ENCODE assay signal across 24 cellular contexts in genomic region chr2:238019962-238020361, GRCh38. TPM values are rescaled to one million over a fixed set of nuclear protein-coding genes. Genes with fewer than 3 reads are reported as not detected.
DNase-seq lines count a peak whose midpoint lies in the region; ATAC-seq, FAIRE-seq and TF ChIP-seq lines count a peak whose summit lies in the region.
"Had no signal": no experiment of that assay in that cellular context is flagged by ENCODE, and none has a peak within 500 bp of the region (broad histone marks: within the 10 kb centered on the region; RNA-seq: fewer than 3 reads in every experiment).

No MANE protein-coding gene starts in this region.

- DNase-seq in activated T-cell treated with anti-CD3 and anti-CD28 coated beads, Interleukin-2, amount 50 U/mL, for 24 hours: no peak
- DNase-seq in activated T-cell treated with anti-CD3 and anti-CD28 coated beads for 4 hours (no peak), RCC 7860 (ENCODE audit: low spot score) (peak; percentile 29), foreskin keratinocyte (peak in 1 of 2 donors; percentile 35), NCI-H345 (lab: John Stamatoyannopoulos, UW) (no peak), NCI-H82 treated with DMSO at 0.1 percent for 48 hours (lab: John Stamatoyannopoulos, UW; ENCODE audit: unreplicated experiment) (no peak), OCI-M1 (lab: John Stamatoyannopoulos, UW) (no peak)
- no peak for DNase-seq in stimulated activated naive B cell treated with anti-CD40 and anti-IgM and Interleukin-4, amounts not matched to agents 10 μg/mL and 1 μg/mL and 100 μg/mL, for 72 hours
- DNase-seq: activated CD4-positive, alpha-beta T cell treated with anti-CD3 and anti-CD28 coated beads, Interleukin-2, amount 50 U/mL, for 1 hour; activated T-cell treated with anti-CD3 and anti-CD28 coated beads, Interleukin-2, amount 50 U/mL, for 1 hour; colonic mucosa; foreskin melanocyte; GOT3; left colon; midbrain; NCI-H1436 treated with DMSO at 0.1 percent for 48 hours; SJCRH30; stimulated activated CD4-positive, alpha-beta T cell treated with anti-CD3 and anti-CD28 coated beads, Interleukin-4, amount 100 ng/mL, for 4 hours; substantia nigra had no signal

- peak overlapping the region; percentile 5 for H3K27ac Mint-ChIP-seq in activated T-cell treated with anti-CD3 and anti-CD28 coated beads, Interleukin-2, amount 50 U/mL, for 24 hours
- peak overlapping the region; percentile 69 for H3K27ac Mint-ChIP-seq in stimulated activated naive B cell treated with anti-CD40 and anti-IgM and Interleukin-4, amounts not matched to agents 10 μg/mL and 1 μg/mL and 100 μg/mL, for 72 hours
- H3K27ac Mint-ChIP-seq: activated naive CD8-positive, alpha-beta T cell; neural progenitor cell; T-helper 1 cell treated with Interleukin-12 subunit alpha and Interleukin-12 subunit beta and Interleukin-4 antibody, amounts not matched to agents 30 μg/mL and 1 μg/mL, for 36 hours had no signal

- TF ChIP-seq CTCF in foreskin keratinocyte (conservative IDR thresholded peaks at IDR 0.05): no peak

- H3K9me3 Mint-ChIP-seq in activated T-cell treated with anti-CD3 and anti-CD28 coated beads, Interleukin-2, amount 50 U/mL, for 24 hours: no peaks in the 10 kb centered on the region
- no peaks in the 10 kb centered on the region for H3K9me3 Mint-ChIP-seq in stimulated activated naive B cell treated with anti-CD40 and anti-IgM and Interleukin-4, amounts not matched to agents 10 μg/mL and 1 μg/mL and 100 μg/mL, for 72 hours
- H3K9me3 Mint-ChIP-seq: CD14-positive monocyte; neural progenitor cell; T-helper 1 cell treated with Interleukin-12 subunit alpha and Interleukin-12 subunit beta and Interleukin-4 antibody, amounts not matched to agents 30 μg/mL and 1 μg/mL, for 36 hours had no signal

- FAIRE-seq in RCC 7860 (lab: Jason Lieb, UNC): no peak
- FAIRE-seq: urothelium cell line had no signal

- H3K27me3 Mint-ChIP-seq in activated T-cell treated with anti-CD3 and anti-CD28 coated beads, Interleukin-2, amount 50 U/mL, for 24 hours: no peaks in the 10 kb centered on the region
- no peaks in the 10 kb centered on the region for H3K27me3 Mint-ChIP-seq in stimulated activated naive B cell treated with anti-CD40 and anti-IgM and Interleukin-4, amounts not matched to agents 10 μg/mL and 1 μg/mL and 100 μg/mL, for 72 hours
- H3K27me3 Mint-ChIP-seq: activated naive CD8-positive, alpha-beta T cell had no signal

- H3K27ac ChIP-seq in foreskin keratinocyte: peak overlapping the region; percentile 17
- H3K27ac ChIP-seq: colonic mucosa, neural progenitor cell, SJCRH30 had no signal

- peaks cover 71% of the 10 kb centered on the region for H3K36me3 Mint-ChIP-seq in activated T-cell treated with anti-CD3 and anti-CD28 coated beads, Interleukin-2, amount 50 U/mL, for 24 hours (ENCODE audit: low read depth)
- H3K36me3 Mint-ChIP-seq in stimulated activated naive B cell treated with anti-CD40 and anti-IgM and Interleukin-4, amounts not matched to agents 10 μg/mL and 1 μg/mL and 100 μg/mL, for 72 hours: peaks cover 46 to 48% of the 10 kb centered on the region in 2 donors

- peaks cover 3% of the 10 kb centered on the region for H3K4me1 ChIP-seq in foreskin keratinocyte
- H3K4me1 ChIP-seq: colonic mucosa, neural progenitor cell, SJCRH30 had no signal

- H3K4me3 Mint-ChIP-seq in activated T-cell treated with anti-CD3 and anti-CD28 coated beads, Interleukin-2, amount 50 U/mL, for 24 hours: no peak overlapping the region
- H3K4me3 Mint-ChIP-seq in stimulated activated naive B cell treated with anti-CD40 and anti-IgM and Interleukin-4, amounts not matched to agents 10 μg/mL and 1 μg/mL and 100 μg/mL, for 72 hours: no peak overlapping the region
- H3K4me3 Mint-ChIP-seq: activated naive CD8-positive, alpha-beta T cell; CD14-positive monocyte; neural progenitor cell; T-helper 1 cell treated with Interleukin-12 subunit alpha and Interleukin-12 subunit beta and Interleukin-4 antibody, amounts not matched to agents 30 μg/mL and 1 μg/mL, for 36 hours had no signal

- peak; percentile 33 for ATAC-seq in foreskin keratinocyte
- no peak for ATAC-seq in stimulated activated naive B cell treated with anti-CD40 and anti-IgM and Interleukin-4, amounts not matched to agents 10 μg/mL and 1 μg/mL and 100 μg/mL, for 72 hours (replicated peaks)
- ATAC-seq: left colon had no signal

- H3K27me3 ChIP-seq in foreskin keratinocyte: no peaks in the 10 kb centered on the region
- H3K27me3 ChIP-seq: colonic mucosa, neural progenitor cell, SJCRH30 had no signal

- H3K4me1 Mint-ChIP-seq in activated T-cell treated with anti-CD3 and anti-CD28 coated beads, Interleukin-2, amount 50 U/mL, for 24 hours (ENCODE audit: low read depth): peaks cover 14% of the 10 kb centered on the region
- peaks cover 18 to 36% of the 10 kb centered on the region in 2 donors for H3K4me1 Mint-ChIP-seq in stimulated activated naive B cell treated with anti-CD40 and anti-IgM and Interleukin-4, amounts not matched to agents 10 μg/mL and 1 μg/mL and 100 μg/mL, for 72 hours
- H3K4me1 Mint-ChIP-seq: CD14-positive monocyte, neural progenitor cell had no signal

RNA-seq across cellular contexts. Expression of gene SCLY, which starts 40.8 kb away (rescaled TPM):
- total RNA-seq in foreskin keratinocyte: 23.5 and 24.6 TPM in 2 replicates
- polyA plus RNA-seq in foreskin keratinocyte: 21.6 and 27.8 TPM in 2 replicates

RNA-seq across cellular contexts. Expression of gene UBE2F, which starts 53.1 kb away (rescaled TPM):
- 70.5 and 71.9 TPM in 2 replicates for total RNA-seq in foreskin keratinocyte
- 85.0 and 93.1 TPM in 2 replicates for polyA plus RNA-seq in foreskin keratinocyte
